Comparison of ENCODE assay signal across 8 cellular contexts in the genomic region with DNA sequence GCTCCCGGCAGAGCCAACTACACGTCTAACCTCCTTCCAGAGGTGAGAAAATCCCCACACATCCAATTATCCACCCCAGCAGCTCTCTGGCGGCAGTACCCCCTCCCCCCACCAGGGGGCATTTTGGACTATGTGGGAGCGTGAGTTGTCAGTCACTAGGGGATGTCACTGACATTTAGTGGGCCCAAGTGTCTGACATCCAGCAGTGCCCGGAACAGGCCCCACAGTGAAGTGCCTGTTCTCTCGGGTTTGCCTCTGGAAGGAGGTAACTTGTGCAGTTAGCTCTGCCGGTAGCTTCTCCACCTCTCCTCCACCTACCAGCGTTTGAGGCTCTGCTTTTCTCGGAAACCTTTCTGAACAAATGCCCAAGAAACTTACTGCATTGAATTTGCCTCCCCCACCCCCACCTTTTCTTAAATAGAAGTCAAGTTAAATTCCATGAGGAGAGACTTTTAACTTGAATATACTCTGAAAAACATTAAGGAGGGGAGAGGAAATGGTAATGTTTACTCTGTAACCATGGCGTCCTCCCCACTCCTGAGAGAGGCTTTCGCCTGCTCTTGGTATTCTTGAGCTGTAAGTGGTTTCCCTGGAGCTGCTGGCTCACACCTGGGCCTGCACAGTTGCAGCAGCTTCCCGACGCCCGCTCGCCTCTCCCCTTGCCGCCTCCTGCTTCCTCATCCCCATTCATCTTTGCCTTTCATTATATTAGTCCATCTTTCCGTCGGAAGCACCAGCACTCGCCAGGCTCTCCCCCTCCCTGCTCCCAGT.
DNase-seq lines count a peak whose midpoint lies in the region; ATAC-seq and TF ChIP-seq lines count a peak whose summit lies in the region.

No MANE protein-coding gene starts in this region.

- peaks cover 10% of the 10 kb centered on the region for H3K36me3 Mint-ChIP-seq in activated T-helper 17 cell treated with anti-CD3 and anti-CD28 coated beads, Interleukin-2, amount 50 U/mL, for 72 hours (ENCODE audit: low read depth)
- H3K36me3 Mint-ChIP-seq in type B pancreatic cell, result peaks cover 4% of the 10 kb centered on the region

- no peak overlapping the region for H3K27ac Mint-ChIP-seq in activated T-helper 17 cell treated with anti-CD3 and anti-CD28 coated beads, Interleukin-2, amount 50 U/mL, for 72 hours
- H3K27ac Mint-ChIP-seq in type B pancreatic cell, result peak overlapping the region; percentile 68

- no peaks in the 10 kb centered on the region for H3K9me3 Mint-ChIP-seq in activated T-helper 17 cell treated with anti-CD3 and anti-CD28 coated beads, Interleukin-2, amount 50 U/mL, for 72 hours
- H3K9me3 Mint-ChIP-seq in type B pancreatic cell, result no peaks in the 10 kb centered on the region

- no peak overlapping the region for H3K4me3 Mint-ChIP-seq in activated T-helper 17 cell treated with anti-CD3 and anti-CD28 coated beads, Interleukin-2, amount 50 U/mL, for 72 hours
- H3K4me3 Mint-ChIP-seq in type B pancreatic cell, result peak overlapping the region; percentile 69

- peaks cover 21% of the 10 kb centered on the region for H3K27me3 Mint-ChIP-seq in activated T-helper 17 cell treated with anti-CD3 and anti-CD28 coated beads, Interleukin-2, amount 50 U/mL, for 72 hours
- H3K27me3 Mint-ChIP-seq in type B pancreatic cell, result peaks cover 34% of the 10 kb centered on the region

- peak; percentile 70 for ATAC-seq in activated T-helper 17 cell treated with anti-CD3 and anti-CD28 coated beads, Interleukin-2, amount 50 U/mL, for 72 hours (replicated peaks)
- ATAC-seq in GM18868 (IDR thresholded peaks at IDR 0.05; ENCODE audit: unreplicated experiment), result no peak

- DNase-seq in COR-L47 (lab: John Stamatoyannopoulos, UW) (peak; percentile 77), RKO (ENCODE audit: low spot score) (peak; percentile 55), germinal center (ENCODE audit: low spot score) (peak; percentile 81), pons (ENCODE audit: low spot score) (peak; percentile 59), type B pancreatic cell (ENCODE audit: extremely low spot score, unreplicated experiment) (no peak)
- peak; percentile 56 for DNase-seq in Jurkat, Clone E6-1 (ENCODE audit: low read depth, low spot score)

- H3K4me3 ChIP-seq in Jurkat, Clone E6-1 (ENCODE audit: low read length), result no peak overlapping the region

- TF ChIP-seq CTCF in type B pancreatic cell (conservative IDR thresholded peaks at IDR 0.05), result peak; percentile 97

- H3K4me1 Mint-ChIP-seq in activated T-helper 17 cell treated with anti-CD3 and anti-CD28 coated beads, Interleukin-2, amount 50 U/mL, for 72 hours, result peaks cover 4% of the 10 kb centered on the region
- H3K4me1 Mint-ChIP-seq in type B pancreatic cell (ENCODE audit: unreplicated experiment), result peaks cover 24% of the 10 kb centered on the region
